Comparison of ENCODE assay signal across 14 cellular contexts in the genomic region with DNA sequence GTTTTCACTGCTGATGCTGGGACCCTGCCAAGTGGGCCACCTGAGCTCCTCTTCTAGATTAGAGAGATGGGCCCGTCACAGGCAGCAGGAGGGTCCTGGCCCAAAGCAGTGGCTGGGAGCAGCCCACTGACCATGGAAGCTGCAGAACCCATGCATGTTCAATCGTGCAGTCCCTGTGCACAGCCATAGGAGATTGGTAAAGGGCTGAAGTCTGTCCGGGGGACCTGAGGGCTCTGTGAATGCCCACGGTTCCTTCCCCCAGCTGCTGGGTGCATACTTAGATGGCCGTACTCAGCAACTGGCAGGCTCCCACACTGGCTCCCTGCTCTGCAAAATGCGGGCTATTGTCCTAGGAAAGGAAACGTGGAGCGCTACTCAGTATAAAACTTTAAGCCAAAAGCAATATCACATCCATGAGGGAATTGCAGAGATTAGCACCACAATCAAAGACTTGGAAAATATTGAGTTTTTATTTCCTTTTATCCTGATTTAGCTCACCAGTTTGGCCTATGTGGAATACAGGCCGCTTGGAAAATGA.
DNase-seq lines count a peak whose midpoint lies in the region; ATAC-seq and TF ChIP-seq lines count a peak whose summit lies in the region.
"Had no signal": no experiment of that assay in that cellular context is flagged by ENCODE, and none has a peak within 500 bp of the region (broad histone marks: within the 10 kb centered on the region; RNA-seq: fewer than 3 reads in every experiment).

No MANE protein-coding gene starts in this region.

- ATAC-seq in left cardiac atrium = peak; percentile 41 to 70
- no peak for ATAC-seq in Right ventricle myocardium inferior
- peak; percentile 85 to 93 for ATAC-seq in right cardiac atrium
- ATAC-seq: GM12878 had no signal

- H3K27me3 ChIP-seq in right cardiac atrium (ENCODE audit: control insufficient read depth, insufficient read depth) (no peaks in the 10 kb centered on the region), brain microvascular endothelial cell (replicated peaks) (no peaks in the 10 kb centered on the region)
- H3K27me3 ChIP-seq: BLaER1 had no signal

- WGBS in right cardiac atrium = 39% methylated on average over 9 of the region's 9 CpGs

- DNase-seq in left cardiac atrium (peak; percentile 60), Right ventricle myocardium inferior (ENCODE audit: missing footprints) (no peak), right cardiac atrium (peak; percentile 36 to 82 (median 81)), superior temporal gyrus (ENCODE audit: extremely low spot score) (peak; percentile 31), GM10266 (ENCODE audit: extremely low spot score) (no peak), brain microvascular endothelial cell (no peak), LoVo (ENCODE audit: low spot score) (no peak)
- DNase-seq: Caco-2; CD8-positive, alpha-beta memory T cell; H7 had no signal

- no peaks in the 10 kb centered on the region for H3K36me3 ChIP-seq in brain microvascular endothelial cell (replicated peaks)

- intact Hi-C loops in left cardiac atrium (cut with DNase I) (no loop called here), Right ventricle myocardium inferior (cut with DNase I) (no loop called here), right cardiac atrium (cut with DNase I) (no loop called here)

- H3K27ac ChIP-seq in angular gyrus (ENCODE audit: low read depth, low read length) (peak overlapping the region; percentile 33), right cardiac atrium (ENCODE audit: low read length) (no peak overlapping the region), brain microvascular endothelial cell (no peak overlapping the region)
- H3K27ac ChIP-seq: BLaER1 had no signal

- no peak for TF ChIP-seq CTCF in GM10266 (IDR thresholded peaks at IDR 0.05; ENCODE audit: control insufficient read depth, insufficient read depth, low read depth, missing control alignments)
- TF ChIP-seq CTCF in brain microvascular endothelial cell (IDR thresholded peaks at IDR 0.05; ENCODE audit: low read depth, low read length, missing control alignments) = no peak

- no peaks in the 10 kb centered on the region for H3K4me1 ChIP-seq in right cardiac atrium (ENCODE audit: control insufficient read depth, insufficient read depth, low read length)
- H3K4me1 ChIP-seq: BLaER1, Caco-2 had no signal

- H3K4me3 ChIP-seq in right cardiac atrium (ENCODE audit: low read length) (no peak overlapping the region), brain microvascular endothelial cell (ENCODE audit: low read depth, low read length) (no peak overlapping the region)
- H3K4me3 ChIP-seq: BLaER1, GM12878, GM23338 had no signal

- H3K9me3 ChIP-seq in right cardiac atrium (ENCODE audit: control insufficient read depth, low read length) = no peaks in the 10 kb centered on the region
- H3K9me3 ChIP-seq: BLaER1, Caco-2 had no signal

- in situ Hi-C loops in brain microvascular endothelial cell (cut with HindIII; ENCODE audit: low pct_ligation_motif_present, low sequenced_read_pairs) = no loop called here

Comparison
In these comparisons a context has a peak if more than half of its experiments do, and no peak if none do; other contexts are left out.
1. DNase-seq: peak in left cardiac atrium (single experiment), right cardiac atrium (3 of 3) and superior temporal gyrus (single experiment); none in Right ventricle myocardium inferior (single experiment), GM10266 (single experiment), brain microvascular endothelial cell (single experiment) and LoVo (single experiment).